1 cellular context compared by ENCODE assay signal in the genomic region with DNA sequence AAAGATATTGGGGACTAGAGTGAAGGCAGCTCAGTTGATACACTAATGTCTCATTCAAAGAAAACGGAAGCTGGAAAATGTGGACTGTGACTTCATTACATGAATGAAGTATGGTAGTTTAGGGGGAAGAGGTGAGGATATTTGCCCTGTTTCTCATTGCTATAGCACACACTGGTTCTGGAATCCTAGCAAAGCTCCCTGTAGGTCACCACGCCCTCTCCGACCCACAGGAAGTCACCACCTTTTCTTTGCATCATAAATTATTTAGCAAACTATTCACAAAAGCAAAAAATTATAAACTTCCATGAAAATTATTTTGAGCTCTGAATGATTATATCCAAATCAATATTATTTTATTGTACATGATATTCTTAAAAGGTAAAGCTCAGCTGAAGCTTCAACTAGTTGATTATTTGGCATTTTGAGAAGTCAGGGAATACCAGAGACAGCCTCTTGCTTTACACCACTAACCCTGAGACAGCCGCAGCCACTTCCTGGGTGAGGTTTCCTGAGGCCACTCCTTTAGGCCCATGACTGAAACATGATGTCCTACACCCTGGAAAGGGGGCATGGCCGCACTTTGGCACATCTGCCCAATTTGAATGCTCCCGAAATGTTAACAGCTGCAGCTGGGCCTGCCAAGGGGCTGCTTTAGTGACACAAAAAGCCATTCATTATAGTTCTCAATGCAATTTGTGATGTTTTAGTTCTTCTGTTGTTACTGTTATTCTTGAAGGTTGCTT.
TF ChIP-seq lines count a peak whose summit lies in the region.

No MANE protein-coding gene starts in this region.

TF ChIP-seq in HepG2, 621 proteins besides CTCF, POLR2A, EP300 and RAD21 (continued from another document):
- TF ChIP-seq, protein P1, sequence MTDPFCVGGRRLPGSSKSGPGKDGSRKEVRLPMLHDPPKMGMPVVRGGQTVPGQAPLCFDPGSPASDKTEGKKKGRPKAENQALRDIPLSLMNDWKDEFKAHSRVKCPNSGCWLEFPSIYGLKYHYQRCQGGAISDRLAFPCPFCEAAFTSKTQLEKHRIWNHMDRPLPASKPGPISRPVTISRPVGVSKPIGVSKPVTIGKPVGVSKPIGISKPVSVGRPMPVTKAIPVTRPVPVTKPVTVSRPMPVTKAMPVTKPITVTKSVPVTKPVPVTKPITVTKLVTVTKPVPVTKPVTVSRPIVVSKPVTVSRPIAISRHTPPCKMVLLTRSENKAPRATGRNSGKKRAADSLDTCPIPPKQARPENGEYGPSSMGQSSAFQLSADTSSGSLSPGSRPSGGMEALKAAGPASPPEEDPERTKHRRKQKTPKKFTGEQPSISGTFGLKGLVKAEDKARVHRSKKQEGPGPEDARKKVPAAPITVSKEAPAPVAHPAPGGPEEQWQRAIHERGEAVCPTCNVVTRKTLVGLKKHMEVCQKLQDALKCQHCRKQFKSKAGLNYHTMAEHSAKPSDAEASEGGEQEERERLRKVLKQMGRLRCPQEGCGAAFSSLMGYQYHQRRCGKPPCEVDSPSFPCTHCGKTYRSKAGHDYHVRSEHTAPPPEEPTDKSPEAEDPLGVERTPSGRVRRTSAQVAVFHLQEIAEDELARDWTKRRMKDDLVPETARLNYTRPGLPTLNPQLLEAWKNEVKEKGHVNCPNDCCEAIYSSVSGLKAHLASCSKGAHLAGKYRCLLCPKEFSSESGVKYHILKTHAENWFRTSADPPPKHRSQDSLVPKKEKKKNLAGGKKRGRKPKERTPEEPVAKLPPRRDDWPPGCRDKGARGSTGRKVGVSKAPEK (CRISPR knock-in tag; IDR thresholded peaks at IDR 0.05; ENCODE audit: borderline replicate concordance), result no peak
- TF ChIP-seq KDM3A (CRISPR knock-in tag; IDR thresholded peaks at IDR 0.05; ENCODE audit: low read depth), result no peak
- TF ChIP-seq RELA (CRISPR knock-in tag; IDR thresholded peaks at IDR 0.05), result no peak
- TF ChIP-seq SIN3B (IDR thresholded peaks at IDR 0.05; ENCODE audit: low read length), result no peak
- no peak for TF ChIP-seq ZNF713 (CRISPR knock-in tag; IDR thresholded peaks at IDR 0.05)
- TF ChIP-seq SMAD1 (CRISPR knock-in tag; IDR thresholded peaks at IDR 0.05; ENCODE audit: borderline replicate concordance, low read depth), result no peak
- TF ChIP-seq, protein P2, sequence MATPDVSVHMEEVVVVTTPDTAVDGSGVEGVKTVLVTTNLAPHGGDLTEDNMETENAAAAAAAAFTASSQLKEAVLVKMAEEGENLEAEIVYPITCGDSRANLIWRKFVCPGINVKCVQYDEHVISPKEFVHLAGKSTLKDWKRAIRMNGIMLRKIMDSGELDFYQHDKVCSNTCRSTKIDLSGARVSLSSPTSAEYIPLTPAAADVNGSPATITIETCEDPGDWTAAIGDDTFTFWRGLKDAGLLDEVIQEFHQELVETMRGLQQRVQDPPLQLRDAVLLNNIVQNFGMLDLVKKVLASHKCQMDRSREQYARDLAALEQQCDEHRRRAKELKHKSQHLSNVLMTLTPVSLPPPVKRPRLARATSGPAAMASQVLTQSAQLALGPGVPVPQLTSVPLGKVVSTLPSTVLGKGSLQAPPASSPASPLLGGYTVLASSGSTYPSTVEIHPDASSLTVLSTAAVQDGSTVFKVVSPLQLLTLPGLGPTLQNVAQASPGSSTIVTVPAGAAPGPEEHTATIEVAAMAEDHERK (CRISPR knock-in tag; IDR thresholded peaks at IDR 0.05; ENCODE audit: low read depth), result no peak
TF ChIP-seq in HepG2: peak in this region for 0.
